Comparison of ENCODE assay signal across 8 cellular contexts in genomic region chr4:174283507-174284180, GRCh38.
DNase-seq lines count a peak whose midpoint lies in the region; ATAC-seq and TF ChIP-seq lines count a peak whose summit lies in the region.

Gene CEP44, plus strand, starts transcription at chr4:174283911. Its CDS starts 15,211 bp downstream, at chr4:174299122.
Gene FBXO8, minus strand, starts transcription at chr4:174283667. Its CDS starts 20,575 bp downstream, at chr4:174263092.

- H3K4me1 ChIP-seq in DND-41 (ENCODE audit: insufficient read depth, low read length): peaks cover 47% of the 10 kb centered on the region

- H3K27ac ChIP-seq in DND-41 (ENCODE audit: low read length): peak within 1 kb of the TSS; percentile 93

- H3K4me2 ChIP-seq in DND-41 (ENCODE audit: insufficient read depth, low read length): peak within 1 kb of the TSS; percentile 78

- peak within 1 kb of the TSS; percentile 100 for H3K27ac Mint-ChIP-seq in nephron progenitor cell
- peak within 1 kb of the TSS; percentile 99 for H3K27ac Mint-ChIP-seq in stimulated activated naive CD8-positive, alpha-beta T cell treated with anti-CD3 and anti-CD28 coated beads, Interleukin-15, Interleukin-2, amounts not matched to agents 100 ng/mL and 50 ng/mL, for 24 hours

- H3K9me3 Mint-ChIP-seq in nephron progenitor cell: peaks cover 15% of the 10 kb centered on the region
- H3K9me3 Mint-ChIP-seq in stimulated activated naive CD8-positive, alpha-beta T cell treated with anti-CD3 and anti-CD28 coated beads, Interleukin-15, Interleukin-2, amounts not matched to agents 100 ng/mL and 50 ng/mL, for 24 hours: no peaks in the 10 kb centered on the region

- H3K27me3 ChIP-seq in DND-41 (ENCODE audit: insufficient read depth, low read length, poor library complexity): no peaks in the 10 kb centered on the region

- TF ChIP-seq POLR2A in Raji (IDR thresholded peaks at IDR 0.05; ENCODE audit: insufficient read depth, low read depth, low read length): peak; percentile 68

- peak within 1 kb of the TSS; percentile 68 to 77 for H3K4me3 ChIP-seq in DND-41 (ENCODE audit: low read depth in 1 of 2, low read length in 2 of 2)

- peaks cover 51% of the 10 kb centered on the region for H3K4me1 Mint-ChIP-seq in nephron progenitor cell
- H3K4me1 Mint-ChIP-seq in stimulated activated naive CD8-positive, alpha-beta T cell treated with anti-CD3 and anti-CD28 coated beads, Interleukin-15, Interleukin-2, amounts not matched to agents 100 ng/mL and 50 ng/mL, for 24 hours (ENCODE audit: low read depth): peaks cover 62% of the 10 kb centered on the region

- H3K27me3 Mint-ChIP-seq in nephron progenitor cell (ENCODE audit: low read depth, poor library complexity): no peaks in the 10 kb centered on the region
- no peaks in the 10 kb centered on the region for H3K27me3 Mint-ChIP-seq in stimulated activated naive CD8-positive, alpha-beta T cell treated with anti-CD3 and anti-CD28 coated beads, Interleukin-15, Interleukin-2, amounts not matched to agents 100 ng/mL and 50 ng/mL, for 24 hours

- DNase-seq in DND-41 (peak; percentile 79), KG1 (lab: John Stamatoyannopoulos, UW) (peak; percentile 64), fibroblast of the conjunctiva (ENCODE audit: low read depth) (peak; percentile 35), nephron progenitor cell (peak; percentile 69)
- DNase-seq in activated T-helper 9 cell treated with anti-CD3 and anti-CD28 coated beads, Interleukin-2, amount 50 U/mL, for 16 hours (ENCODE audit: low read depth): peak; percentile 41

- H4K20me1 ChIP-seq in DND-41 (ENCODE audit: insufficient read depth, low read length): no peaks in the 10 kb centered on the region

- H3K79me2 ChIP-seq in DND-41 (ENCODE audit: insufficient read depth, low read length): peaks cover 92% of the 10 kb centered on the region

- ATAC-seq in DND-41 (ENCODE audit: insufficient read depth, low read depth) (peak; percentile 69), GM21723 (IDR thresholded peaks at IDR 0.05; ENCODE audit: unreplicated experiment) (peak; percentile 79)

- TF ChIP-seq CTCF in DND-41 (IDR thresholded peaks at IDR 0.05; ENCODE audit: borderline replicate concordance, extremely low read depth, low read length, poor library complexity, severe bottlenecking) (no peak), nephron progenitor cell (IDR thresholded peaks at IDR 0.05) (no peak)

- peaks cover 36% of the 10 kb centered on the region for H3K36me3 Mint-ChIP-seq in nephron progenitor cell (ENCODE audit: low read depth)
- peaks cover 14% of the 10 kb centered on the region for H3K36me3 Mint-ChIP-seq in stimulated activated naive CD8-positive, alpha-beta T cell treated with anti-CD3 and anti-CD28 coated beads, Interleukin-15, Interleukin-2, amounts not matched to agents 100 ng/mL and 50 ng/mL, for 24 hours (ENCODE audit: low read depth)

- H3K4me3 Mint-ChIP-seq in nephron progenitor cell: peak within 1 kb of the TSS; percentile 95
- peak within 1 kb of the TSS; percentile 99 for H3K4me3 Mint-ChIP-seq in stimulated activated naive CD8-positive, alpha-beta T cell treated with anti-CD3 and anti-CD28 coated beads, Interleukin-15, Interleukin-2, amounts not matched to agents 100 ng/mL and 50 ng/mL, for 24 hours

- H3K9me3 ChIP-seq in DND-41 (ENCODE audit: insufficient read depth, low read length, severe bottlenecking): no peaks in the 10 kb centered on the region

- H3K36me3 ChIP-seq in DND-41 (ENCODE audit: insufficient read depth, low read length): peaks cover 4% of the 10 kb centered on the region; the same call in 1 of the 2 replicates

- peak within 1 kb of the TSS; percentile 76 for H2AFZ ChIP-seq in DND-41 (ENCODE audit: low read depth, low read length)

- peak within 1 kb of the TSS; percentile 64 for H3K9ac ChIP-seq in DND-41 (ENCODE audit: low read depth, low read length)

Comparison
In these comparisons a context has a peak if more than half of its experiments do, and no peak if none do; other contexts are left out.
1. Peak in every context shown above with its lines: DNase-seq, ATAC-seq, H3K4me3 ChIP-seq and H3K27ac ChIP-seq.